Comparison of ENCODE assay signal across 13 cellular contexts in genomic region chrX:47247206-47247998, GRCh38. TPM values are rescaled to one million over a fixed set of nuclear protein-coding genes. Genes with fewer than 3 reads are reported as not detected.
DNase-seq lines count a peak whose midpoint lies in the region; ATAC-seq, FAIRE-seq and TF ChIP-seq lines count a peak whose summit lies in the region.
"Had no signal": no experiment of that assay in that cellular context is flagged by ENCODE, and none has a peak within 500 bp of the region (broad histone marks: within the 10 kb centered on the region; RNA-seq: fewer than 3 reads in every experiment).

No MANE protein-coding gene starts in this region.

- H2AFZ ChIP-seq in endothelial cell of umbilical vein (ENCODE audit: low read depth, low read length): no peak overlapping the region

- peak; percentile 13; the same call in 1 of the 3 replicates for ATAC-seq in SK-N-SH treated with all-trans-retinoic acid at 6 μM for 48 hours
- ATAC-seq in stimulated activated naive CD8-positive, alpha-beta T cell treated with anti-CD3 and anti-CD28 coated beads, Interleukin-15, Interleukin-2, amounts not matched to agents 100 U/mL and 50 U/mL, for 24 hours: peak; percentile 61
- ATAC-seq in HG03460 (IDR thresholded peaks at IDR 0.05; ENCODE audit: unreplicated experiment): no peak
- ATAC-seq in GM21786 (IDR thresholded peaks at IDR 0.05; ENCODE audit: unreplicated experiment): no peak

- no peak for TF ChIP-seq POLR2A in endothelial cell of umbilical vein (IDR thresholded peaks at IDR 0.05; ENCODE audit: low read depth, low read length)

- dilution Hi-C loops in endothelial cell of umbilical vein (cut with MboI; ENCODE audit: extremely low pct_ligation_motif_present, low sequenced_read_pairs): no loop called here

- no peaks in the 10 kb centered on the region for H3K9me3 Mint-ChIP-seq in activated naive CD8-positive, alpha-beta T cell (ENCODE audit: low read depth)
- no peaks in the 10 kb centered on the region for H3K9me3 Mint-ChIP-seq in activated naive CD8-positive, alpha-beta T cell treated with anti-CD3 and anti-CD28 coated beads for 36 hours
- H3K9me3 Mint-ChIP-seq: immature natural killer cell had no signal

- H4K20me1 ChIP-seq in endothelial cell of umbilical vein (replicated peaks; ENCODE audit: control insufficient read depth, extremely low read depth, insufficient read depth, low read length): no peaks in the 10 kb centered on the region

- intact Hi-C loops in endothelial cell of umbilical vein (cut with micrococcal nuclease): no loop called here

- no peaks in the 10 kb centered on the region for H3K9me3 ChIP-seq in endothelial cell of umbilical vein (replicated peaks; ENCODE audit: control insufficient read depth, insufficient read depth, low read length)
- H3K9me3 ChIP-seq: adrenal gland, BLaER1 had no signal

- POLR2A ChIA-PET in endothelial cell of umbilical vein (lab: Charles Lee): no interaction called here

- CTCF ChIA-PET in endothelial cell of umbilical vein (lab: Charles Lee): no interaction called here

- no peak for TF ChIP-seq CTCF in endothelial cell of umbilical vein (IDR thresholded peaks at IDR 0.05; ENCODE audit: extremely low read depth in 1 of 2, insufficient read depth in 1 of 2, low read depth in 1 of 2, low read length in 2 of 2)

- TSS peak; percentile 43 for BruUV-seq in endothelial cell of umbilical vein (replicated peaks; lab: Mats Ljungman, UMichigan)

- peak; percentile 42 for FAIRE-seq in endothelial cell of umbilical vein (lab: Jason Lieb, UNC)
- FAIRE-seq: G401.6, small intestine had no signal

- H3K27me3 Mint-ChIP-seq in activated naive CD8-positive, alpha-beta T cell: no peaks in the 10 kb centered on the region
- no peaks in the 10 kb centered on the region for H3K27me3 Mint-ChIP-seq in activated naive CD8-positive, alpha-beta T cell treated with anti-CD3 and anti-CD28 coated beads for 36 hours

- no peaks in the 10 kb centered on the region for H3K27me3 ChIP-seq in endothelial cell of umbilical vein (ENCODE audit: control insufficient read depth in 2 of 2, insufficient read depth in 2 of 2, low read length in 2 of 2)
- H3K27me3 ChIP-seq: adrenal gland had no signal

- H3K4me1 Mint-ChIP-seq in activated naive CD8-positive, alpha-beta T cell (ENCODE audit: low read depth): no peaks in the 10 kb centered on the region
- H3K4me1 Mint-ChIP-seq in activated naive CD8-positive, alpha-beta T cell treated with anti-CD3 and anti-CD28 coated beads for 36 hours: no peaks in the 10 kb centered on the region
- H3K4me1 Mint-ChIP-seq: immature natural killer cell had no signal

- H3K4me3 ChIP-seq in endothelial cell of umbilical vein (replicated peaks in 1 of 3; ENCODE audit: insufficient read depth in 1 of 3, low read depth in 1 of 3, low read length in 3 of 3): no peak overlapping the region
- H3K4me3 ChIP-seq: adrenal gland, BLaER1 had no signal

- no peak overlapping the region for H3K4me3 Mint-ChIP-seq in activated naive CD8-positive, alpha-beta T cell
- H3K4me3 Mint-ChIP-seq in activated naive CD8-positive, alpha-beta T cell treated with anti-CD3 and anti-CD28 coated beads for 36 hours: no peak overlapping the region
- H3K4me3 Mint-ChIP-seq: immature natural killer cell had no signal

- H3K4me1 ChIP-seq in endothelial cell of umbilical vein (ENCODE audit: control insufficient read depth, extremely low read depth, insufficient read depth, low read length): no peaks in the 10 kb centered on the region
- H3K4me1 ChIP-seq: adrenal gland, BLaER1 had no signal

- peaks cover 2% of the 10 kb centered on the region for H3K36me3 Mint-ChIP-seq in activated naive CD8-positive, alpha-beta T cell
- peaks cover 10% of the 10 kb centered on the region for H3K36me3 Mint-ChIP-seq in activated naive CD8-positive, alpha-beta T cell treated with anti-CD3 and anti-CD28 coated beads for 36 hours

- H3K9me1 ChIP-seq in endothelial cell of umbilical vein (replicated peaks; ENCODE audit: control insufficient read depth, extremely low read depth, insufficient read depth, low read length): no peaks in the 10 kb centered on the region

- H3K36me3 ChIP-seq in endothelial cell of umbilical vein (ENCODE audit: control insufficient read depth in 2 of 2, extremely low read depth in 1 of 2, insufficient read depth in 2 of 2, low read length in 2 of 2): peaks cover 0 to 9% of the 10 kb centered on the region in 2 experiments

- no peak for DNase-seq in activated naive CD8-positive, alpha-beta T cell treated with anti-CD3 and anti-CD28 coated beads for 36 hours
- no peak for DNase-seq in endothelial cell of umbilical vein (ENCODE audit: low read depth, low spot score)
- DNase-seq in stimulated activated naive CD8-positive, alpha-beta T cell treated with anti-CD3 and anti-CD28 coated beads, Interleukin-15, Interleukin-2, amounts not matched to agents 100 U/mL and 50 U/mL, for 24 hours: no peak
- DNase-seq in KG1 (lab: John Stamatoyannopoulos, UW): no peak
- DNase-seq: adrenal gland, immature natural killer cell, small intestine had no signal

- no peaks in the 10 kb centered on the region for H3K79me2 ChIP-seq in endothelial cell of umbilical vein (ENCODE audit: control insufficient read depth, insufficient read depth, low read length)

- H3K4me2 ChIP-seq in endothelial cell of umbilical vein (ENCODE audit: insufficient read depth, low read length): no peak overlapping the region
- H3K4me2 ChIP-seq: BLaER1 had no signal

- H3K9ac ChIP-seq in endothelial cell of umbilical vein (replicated peaks; ENCODE audit: extremely low read depth, insufficient read depth, low read length): no peak overlapping the region
- H3K9ac ChIP-seq: BLaER1 had no signal

- peak overlapping the region; percentile 73 for H3K27ac Mint-ChIP-seq in activated naive CD8-positive, alpha-beta T cell
- H3K27ac Mint-ChIP-seq in activated naive CD8-positive, alpha-beta T cell treated with anti-CD3 and anti-CD28 coated beads for 36 hours: no peak overlapping the region

- H3K27ac ChIP-seq in endothelial cell of umbilical vein (ENCODE audit: insufficient read depth, low read depth, low read length): no peak overlapping the region
- H3K27ac ChIP-seq: adrenal gland, BLaER1 had no signal

TF ChIP-seq in SK-N-SH treated with all-trans-retinoic acid at 6 μM for 48 hours, 23 proteins besides CTCF, POLR2A, EP300 and RAD21 (continues in another document):
- TF ChIP-seq ZNF565 (CRISPR knock-in tag; conservative IDR thresholded peaks at IDR 0.05; ENCODE audit: low read depth): no peak
- no peak for TF ChIP-seq TCF4 (CRISPR knock-in tag; IDR thresholded peaks at IDR 0.05; ENCODE audit: borderline replicate concordance)
- no peak for TF ChIP-seq ISL1 (CRISPR knock-in tag; IDR thresholded peaks at IDR 0.05)
- no peak for TF ChIP-seq SNAI2 (CRISPR knock-in tag; IDR thresholded peaks at IDR 0.05)

TF ChIP-seq in endothelial cell of umbilical vein, 7 proteins besides CTCF, POLR2A, EP300 and RAD21:
- no peak for TF ChIP-seq MYC (IDR thresholded peaks at IDR 0.05; ENCODE audit: low read depth, low read length)
- no peak for TF ChIP-seq GATA2 (IDR thresholded peaks at IDR 0.05; ENCODE audit: insufficient read depth, insufficient read length, low read depth, low read length)
- no peak for TF ChIP-seq FOS (IDR thresholded peaks at IDR 0.05; ENCODE audit: borderline replicate concordance, insufficient read depth, low read length)
- TF ChIP-seq JUN (IDR thresholded peaks at IDR 0.05; ENCODE audit: borderline replicate concordance, insufficient read depth, insufficient read length, low read depth): no peak
- no peak for TF ChIP-seq POLR2AphosphoS5 (IDR thresholded peaks at IDR 0.05; ENCODE audit: insufficient read depth, low read depth, low read length)
- TF ChIP-seq MAX (IDR thresholded peaks at IDR 0.05; ENCODE audit: insufficient read depth, insufficient read length): no peak
- no peak for TF ChIP-seq EZH2 (IDR thresholded peaks at IDR 0.05; ENCODE audit: borderline replicate concordance, low read depth, low read length, severe bottlenecking)

RNA-seq across cellular contexts. Expression of gene USP11, which starts 14.6 kb away (rescaled TPM):
- 10 to 100 TPM; 45.3 to 49.5 TPM for total RNA-seq in activated naive CD8-positive, alpha-beta T cell treated with anti-CD3 and anti-CD28 coated beads for 36 hours
- total RNA-seq in endothelial cell of umbilical vein: 34.7 and 36.4 TPM in 2 replicates
- polyA plus RNA-seq in endothelial cell of umbilical vein: 20.7 and 24.0 TPM in 2 replicates
- polyA plus RNA-seq in endothelial cell of umbilical vein (2011; cell fraction: cytosol; rRNA removed): 13.9 and 15.0 TPM in 2 replicates
- 75.1 and 84.3 TPM in 2 replicates for polyA plus RNA-seq in endothelial cell of umbilical vein (2011; cell fraction: nucleus; rRNA removed)
- polyA plus RNA-seq in endothelial cell of umbilical vein (2012): 36.6 and 41.4 TPM in 2 replicates
- 55.1 and 65.1 TPM in 2 replicates for polyA minus RNA-seq in endothelial cell of umbilical vein
- polyA minus RNA-seq in endothelial cell of umbilical vein (2011; cell fraction: cytosol; rRNA and poly(A)+ RNA removed): 58.6 TPM
- 34.4 and 43.3 TPM in 2 replicates for polyA minus RNA-seq in endothelial cell of umbilical vein (2011; cell fraction: nucleus; rRNA and poly(A)+ RNA removed)

RNA-seq across cellular contexts. Expression of gene CDK16, which starts 28.9 kb away (rescaled TPM):
- 10 to 100 TPM; 49.9 to 51.3 TPM for total RNA-seq in activated naive CD8-positive, alpha-beta T cell treated with anti-CD3 and anti-CD28 coated beads for 36 hours
- total RNA-seq in endothelial cell of umbilical vein: 99.2 and 99.9 TPM in 2 replicates
- polyA plus RNA-seq in endothelial cell of umbilical vein: 149 and 182 TPM in 2 replicates
- polyA plus RNA-seq in endothelial cell of umbilical vein (2011; cell fraction: cytosol; rRNA removed): 128 and 143 TPM in 2 replicates
- polyA plus RNA-seq in endothelial cell of umbilical vein (2011; cell fraction: nucleus; rRNA removed): 239 and 246 TPM in 2 replicates
- polyA plus RNA-seq in endothelial cell of umbilical vein (2012): 91.7 and 92.9 TPM in 2 replicates
- 130 and 154 TPM in 2 replicates for polyA minus RNA-seq in endothelial cell of umbilical vein
- polyA minus RNA-seq in endothelial cell of umbilical vein (2011; cell fraction: cytosol; rRNA and poly(A)+ RNA removed): 229 TPM
- polyA minus RNA-seq in endothelial cell of umbilical vein (2011; cell fraction: nucleus; rRNA and poly(A)+ RNA removed): 47.6 and 54.2 TPM in 2 replicates

RNA-seq across cellular contexts. Expression of gene UBA1, which starts 53.8 kb away (rescaled TPM):
- total RNA-seq in activated naive CD8-positive, alpha-beta T cell treated with anti-CD3 and anti-CD28 coated beads for 36 hours: 100 to 1,000 TPM; 219 to 227 TPM
- 236 and 237 TPM in 2 replicates for total RNA-seq in endothelial cell of umbilical vein
- polyA plus RNA-seq in endothelial cell of umbilical vein: 297 and 332 TPM in 2 replicates
- 210 and 248 TPM in 2 replicates for polyA plus RNA-seq in endothelial cell of umbilical vein (2011; cell fraction: cytosol; rRNA removed)
- polyA plus RNA-seq in endothelial cell of umbilical vein (2011; cell fraction: nucleus; rRNA removed): 286 and 313 TPM in 2 replicates
- polyA plus RNA-seq in endothelial cell of umbilical vein (2012): 238 and 242 TPM in 2 replicates
- polyA minus RNA-seq in endothelial cell of umbilical vein: 304 and 332 TPM in 2 replicates
- 209 TPM for polyA minus RNA-seq in endothelial cell of umbilical vein (2011; cell fraction: cytosol; rRNA and poly(A)+ RNA removed)
- 90.1 and 104 TPM in 2 replicates for polyA minus RNA-seq in endothelial cell of umbilical vein (2011; cell fraction: nucleus; rRNA and poly(A)+ RNA removed)

Comparison
In these comparisons a context has a peak if more than half of its experiments do, and no peak if none do; other contexts are left out.
1. ATAC-seq: peak in SK-N-SH treated with all-trans-retinoic acid at 6 μM for 48 hours (single experiment) and stimulated activated naive CD8-positive, alpha-beta T cell treated with anti-CD3 and anti-CD28 coated beads, Interleukin-15, Interleukin-2, amounts not matched to agents 100 U/mL and 50 U/mL, for 24 hours (single experiment); none in HG03460 (single experiment) and GM21786 (single experiment).